21 cellular contexts compared by ENCODE assay signal in genomic region chr10:1522237-1522636, GRCh38.
DNase-seq lines count a peak whose midpoint lies in the region; ATAC-seq, FAIRE-seq and TF ChIP-seq lines count a peak whose summit lies in the region.
"Had no signal": no experiment of that assay in that cellular context is flagged by ENCODE, and none has a peak within 500 bp of the region (broad histone marks: within the 10 kb centered on the region; RNA-seq: fewer than 3 reads in every experiment).

No MANE protein-coding gene starts in this region.

- H3K9me3 ChIP-seq in GM12878 (replicated peaks; ENCODE audit: control insufficient read depth, insufficient read depth, low read length) (no peaks in the 10 kb centered on the region; the same call in 2 of the 3 replicates), iPS-18a (ENCODE audit: control insufficient read depth, low read depth, low read length) (no peaks in the 10 kb centered on the region), osteoblast (ENCODE audit: low read depth, low read length) (peaks cover 3% of the 10 kb centered on the region), ovary (no peaks in the 10 kb centered on the region)
- H3K9me3 ChIP-seq in CD4-positive, alpha-beta memory T cell (ENCODE audit: control insufficient read depth in 1 of 2, low read length in 2 of 2): no peaks in the 10 kb centered on the region
- H3K9me3 ChIP-seq: Peyer's patch had no signal

- H3K79me2 ChIP-seq in GM23338 (replicated peaks; ENCODE audit: insufficient read depth) (no peaks in the 10 kb centered on the region), GM12878 (ENCODE audit: control insufficient read depth, insufficient read depth, low read length) (no peaks in the 10 kb centered on the region), osteoblast (ENCODE audit: insufficient read depth, low read length) (no peaks in the 10 kb centered on the region)

- RAD21 ChIA-PET in GM12878 (lab: Charles Lee; ENCODE audit: unreplicated experiment): interaction anchor here (0.9 kb wide), 1 partner anchor 57 kb away, joined by 3 read pairs; no protein-coding TSS in a partner anchor

- SMC1A ChIA-PET in GM12878 (lab: Charles Lee; ENCODE audit: uncharacterized antibody, unreplicated experiment): interaction anchor here (1.4 kb wide), 1 partner anchor 126 kb away, joined by 4 read pairs; no protein-coding TSS in a partner anchor

- H3K4me2 ChIP-seq in GM23338 (peak overlapping the region; percentile 27; the same call in 1 of the 2 replicates), GM12878 (ENCODE audit: control insufficient read depth, insufficient read depth) (no peak overlapping the region), osteoblast (ENCODE audit: insufficient read depth, low read length) (no peak overlapping the region)

- DNase-seq in GM23338 (ENCODE audit: low spot score) (no peak), GM12878 (ENCODE audit: low read depth, low spot score) (no peak), osteoblast (ENCODE audit: insufficient read length, low spot score, missing footprints) (peak; percentile 11), ovary (no peak)
- DNase-seq in CD4-positive, alpha-beta memory T cell: no peak
- DNase-seq: EL, GF-D8, HCEC 1CT, KG1, NCI-H1092, NCI-H1436 treated with DMSO at 0.1 percent for 48 hours, NCI-H1930, NCI-H2227 treated with DMSO at 0.1 percent for 48 hours, NCI-H774, Peyer's patch had no signal

- peak; percentile 56 for ATAC-seq in GM23338
- ATAC-seq in GM12878: peak; percentile 27; the same call in 2 of the 3 replicates
- no peak for ATAC-seq in GM21447 (IDR thresholded peaks at IDR 0.05; ENCODE audit: unreplicated experiment)
- ATAC-seq: SK-N-SH treated with all-trans-retinoic acid at 6 μM for 48 hours had no signal

- no peaks in the 10 kb centered on the region for H3F3A ChIP-seq in GM23338 (replicated peaks; ENCODE audit: low read depth)

- TF ChIP-seq EP300 in GM12878 (IDR thresholded peaks at IDR 0.05; ENCODE audit: borderline replicate concordance in 1 of 2, control insufficient read depth in 1 of 2, low read depth in 2 of 2, low read length in 2 of 2) (no peak), ovary (IDR thresholded peaks at IDR 0.05) (no peak)

- H3K36me3 ChIP-seq in GM23338 (ENCODE audit: insufficient read depth) (no peaks in the 10 kb centered on the region), GM12878 (ENCODE audit: control insufficient read depth in 2 of 2, insufficient read depth in 2 of 2, low read length in 1 of 2) (no peaks in the 10 kb centered on the region), iPS-18a (ENCODE audit: control insufficient read depth, low read depth, low read length) (no peaks in the 10 kb centered on the region), osteoblast (ENCODE audit: insufficient read depth, low read length) (no peaks in the 10 kb centered on the region), ovary (no peaks in the 10 kb centered on the region)
- no peaks in the 10 kb centered on the region for H3K36me3 ChIP-seq in CD4-positive, alpha-beta memory T cell (ENCODE audit: insufficient read depth, low read length)
- H3K36me3 ChIP-seq: Peyer's patch had no signal

- H3K4me3 ChIP-seq in GM23338: no peak overlapping the region
- H3K4me3 ChIP-seq in GM12878: no peak overlapping the region
- peak overlapping the region; percentile 11 for H3K4me3 ChIP-seq in iPS-18a (ENCODE audit: low read length)
- H3K4me3 ChIP-seq in osteoblast (ENCODE audit: insufficient read depth, low read length): no peak overlapping the region
- no peak overlapping the region for H3K4me3 ChIP-seq in ovary
- H3K4me3 ChIP-seq in CD4-positive, alpha-beta memory T cell (ENCODE audit: low read length in 2 of 2): no peak overlapping the region
- H3K4me3 ChIP-seq: Peyer's patch had no signal

- H3K4me1 ChIP-seq in GM23338 (ENCODE audit: insufficient read depth) (peaks cover 24% of the 10 kb centered on the region), GM12878 (ENCODE audit: control insufficient read depth, insufficient read depth, low read length) (no peaks in the 10 kb centered on the region), iPS-18a (ENCODE audit: control insufficient read depth, low read depth, low read length) (peaks cover 27% of the 10 kb centered on the region), osteoblast (ENCODE audit: insufficient read depth, low read length) (no peaks in the 10 kb centered on the region), ovary (ENCODE audit: insufficient read depth) (no peaks in the 10 kb centered on the region)
- no peaks in the 10 kb centered on the region for H3K4me1 ChIP-seq in CD4-positive, alpha-beta memory T cell (ENCODE audit: insufficient read depth, low read length)
- H3K4me1 ChIP-seq: Peyer's patch had no signal

- TF ChIP-seq CTCF in GM23338 (conservative IDR thresholded peaks at IDR 0.05; ENCODE audit: low read depth in 2 of 2) (no peak), GM12878 (IDR thresholded peaks at IDR 0.05 in 2 of 3, conservative IDR thresholded peaks at IDR 0.05 in 1 of 3; ENCODE audit: control insufficient read depth in 2 of 3, extremely low read depth in 1 of 3, insufficient read depth in 1 of 3, low read depth in 3 of 3, low read length in 3 of 3) (no peak), osteoblast (IDR thresholded peaks at IDR 0.05; ENCODE audit: extremely low read depth, low read depth, low read length) (no peak), ovary (IDR thresholded peaks at IDR 0.05) (no peak)

- POLR2A ChIA-PET in GM12878 (lab: Charles Lee): no interaction called here
- POLR2A ChIA-PET in CD4-positive, alpha-beta memory T cell (lab: Charles Lee; ENCODE audit: partially characterized antibody): no interaction called here

- 11% methylated on average over 4 of the region's 4 CpGs for WGBS in GM12878 (ENCODE audit: insufficient coverage, insufficient replicate concordance, low lambda C conversion rate, missing lambda C conversion rate)
- WGBS in ovary, 3 donors: 59 to 79% (median 66%) methylated on average over 4 of the region's 4 CpGs

- intact Hi-C loops in GM12878 (cut with micrococcal nuclease; ENCODE audit: unreplicated experiment): no loop called here
- intact Hi-C loops in ovary (cut with DNase I): no loop called here
- intact Hi-C loops in CD4-positive, alpha-beta memory T cell (cut with micrococcal nuclease): no loop called here

- FAIRE-seq in GM12878 (lab: Jason Lieb, UNC): no peak
- FAIRE-seq: A204.1, HTR-8/SVneo had no signal

- no peak overlapping the region for H3K4me3 Mint-ChIP-seq in GM23338
- no peak overlapping the region for H3K4me3 Mint-ChIP-seq in CD4-positive, alpha-beta memory T cell
- H3K4me3 Mint-ChIP-seq: B cell had no signal

- H3K9ac ChIP-seq in GM12878 (ENCODE audit: control insufficient read depth, insufficient read depth, low read length) (no peak overlapping the region), iPS-18a (ENCODE audit: low read length) (no peak overlapping the region)

- BruUV-seq in GM12878 (replicated peaks; lab: Mats Ljungman, UMichigan): no TSS peak

- no peaks in the 10 kb centered on the region; the same call in 1 of the 2 replicates for H4K20me1 ChIP-seq in GM23338 (replicated peaks; ENCODE audit: insufficient read depth)
- H4K20me1 ChIP-seq in GM12878 (ENCODE audit: control insufficient read depth, insufficient read depth): no peaks in the 10 kb centered on the region
- no peaks in the 10 kb centered on the region for H4K20me1 ChIP-seq in osteoblast (ENCODE audit: insufficient read depth, low read length)

- H2AFZ ChIP-seq in GM23338 (no peak overlapping the region), GM12878 (ENCODE audit: control insufficient read depth, low read depth, low read length) (no peak overlapping the region), osteoblast (ENCODE audit: low read length) (no peak overlapping the region)

- H3K27ac Mint-ChIP-seq in GM23338: no peak overlapping the region
- H3K27ac Mint-ChIP-seq in CD4-positive, alpha-beta memory T cell: no peak overlapping the region
- H3K27ac Mint-ChIP-seq: B cell had no signal

- no peak for TF ChIP-seq POLR2A in GM12878 (IDR thresholded peaks at IDR 0.05; ENCODE audit: low read depth, low read length)
- no peak for TF ChIP-seq POLR2A in ovary (IDR thresholded peaks at IDR 0.05)

- H3K27me3 ChIP-seq in GM23338 (ENCODE audit: insufficient read depth): no peaks in the 10 kb centered on the region
- no peaks in the 10 kb centered on the region for H3K27me3 ChIP-seq in GM12878 (replicated peaks in 1 of 2; ENCODE audit: control insufficient read depth in 2 of 2, insufficient read depth in 2 of 2, low read length in 1 of 2)
- H3K27me3 ChIP-seq in iPS-18a (ENCODE audit: control insufficient read depth, insufficient read depth, low read length): no peaks in the 10 kb centered on the region
- no peaks in the 10 kb centered on the region for H3K27me3 ChIP-seq in osteoblast (ENCODE audit: insufficient read depth, low read length)
- no peaks in the 10 kb centered on the region for H3K27me3 ChIP-seq in ovary
- H3K27me3 ChIP-seq in CD4-positive, alpha-beta memory T cell (ENCODE audit: insufficient read depth, low read length): no peaks in the 10 kb centered on the region
- H3K27me3 ChIP-seq: Peyer's patch had no signal

- H3K36me3 Mint-ChIP-seq in GM23338 (ENCODE audit: low read depth): no peaks in the 10 kb centered on the region; the same call in 2 of the 3 replicates
- no peaks in the 10 kb centered on the region for H3K36me3 Mint-ChIP-seq in CD4-positive, alpha-beta memory T cell

- H3K9me3 Mint-ChIP-seq in GM23338: no peaks in the 10 kb centered on the region
- no peaks in the 10 kb centered on the region for H3K9me3 Mint-ChIP-seq in CD4-positive, alpha-beta memory T cell

- H3K27me3 Mint-ChIP-seq in GM23338 (ENCODE audit: insufficient read depth, low read depth, poor library complexity): peaks cover 3% of the 10 kb centered on the region
- H3K27me3 Mint-ChIP-seq in CD4-positive, alpha-beta memory T cell: peaks cover 6 to 9% of the 10 kb centered on the region in 2 donors

- H3K4me1 Mint-ChIP-seq in GM23338: peaks cover 41% of the 10 kb centered on the region
- H3K4me1 Mint-ChIP-seq in CD4-positive, alpha-beta memory T cell: peaks cover 0 to 2% (median 0%) of the 10 kb centered on the region in 4 donors

- CTCF ChIA-PET in GM12878 (lab: Yijun Ruan, JAX): no interaction called here
- CTCF ChIA-PET in CD4-positive, alpha-beta memory T cell (lab: Charles Lee; ENCODE audit: partially characterized antibody): no interaction called here

- H3K27ac ChIP-seq in GM23338 (ENCODE audit: low read depth): no peak overlapping the region
- H3K27ac ChIP-seq in GM12878 (ENCODE audit: control insufficient read depth, insufficient read depth): no peak overlapping the region
- H3K27ac ChIP-seq in iPS-18a (ENCODE audit: low read length): no peak overlapping the region
- no peak overlapping the region for H3K27ac ChIP-seq in osteoblast (ENCODE audit: low read depth, low read length)
- H3K27ac ChIP-seq in ovary: no peak overlapping the region
- H3K27ac ChIP-seq in CD4-positive, alpha-beta memory T cell (ENCODE audit: low read depth, low read length): no peak overlapping the region
- H3K27ac ChIP-seq: Peyer's patch had no signal

- in situ Hi-C loops in GM12878 (cut with MboI): no loop called here

- no peaks in the 10 kb centered on the region for H3K9me2 ChIP-seq in GM23338 (ENCODE audit: insufficient read depth)

- no peak for TF ChIP-seq RAD21 in GM12878 (IDR thresholded peaks at IDR 0.05; ENCODE audit: insufficient read depth, low read depth, low read length)

TF ChIP-seq in GM23338, 12 proteins besides CTCF, POLR2A, EP300 and RAD21 (continues in another document):
- no peak for TF ChIP-seq EZH2phosphoT487 (IDR thresholded peaks at IDR 0.05; ENCODE audit: unreplicated experiment)

TF ChIP-seq in GM12878, 131 proteins besides CTCF, POLR2A, EP300 and RAD21 (continues in another document):
- TF ChIP-seq SMAD5 (IDR thresholded peaks at IDR 0.05; ENCODE audit: low read depth): no peak
